Comparison of ENCODE assay signal across 7 cellular contexts in the genomic region with DNA sequence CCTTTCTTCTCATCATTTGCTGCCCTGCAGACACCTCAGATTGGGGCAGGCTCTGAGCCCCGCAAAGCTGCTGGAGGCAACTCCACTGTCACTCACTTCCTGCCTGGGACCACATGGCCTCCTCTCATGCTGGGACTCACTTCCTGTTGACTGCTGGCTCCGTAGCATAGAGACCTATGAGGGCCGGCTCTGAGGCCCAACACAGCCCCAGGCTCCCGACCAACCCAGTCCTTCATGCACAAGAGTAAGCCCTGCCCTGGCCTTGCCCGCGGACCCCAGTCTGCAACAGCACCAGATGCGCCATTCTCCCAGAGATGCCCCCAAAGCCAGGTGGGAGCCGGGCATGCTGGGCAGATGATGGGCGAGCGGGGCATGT. TPM values are rescaled to one million over a fixed set of nuclear protein-coding genes. Genes with fewer than 3 reads are reported as not detected.
DNase-seq lines count a peak whose midpoint lies in the region; ATAC-seq and TF ChIP-seq lines count a peak whose summit lies in the region.

No MANE protein-coding gene starts in this region.

- H3K9me3 ChIP-seq in KOPT-K1 (ENCODE audit: insufficient read depth, low read length, poor library complexity, severe bottlenecking) (no peaks in the 10 kb centered on the region), upper lobe of left lung (no peaks in the 10 kb centered on the region)

- intact Hi-C loops in left colon (cut with DNase I, micrococcal nuclease), result no loop called here

- H3K27ac ChIP-seq in KOPT-K1 (ENCODE audit: low read depth, low read length, poor library complexity, severe bottlenecking) (peak overlapping the region; percentile 91), upper lobe of left lung (peak overlapping the region; percentile 33 to 68 (median 50))

- DNase-seq in activated T-cell treated with anti-CD3 and anti-CD28 coated beads for 4 hours (peak; percentile 42), left colon (peak in 1 of 2 donors; percentile 45), upper lobe of left lung (peak in 1 of 2 donors; percentile 60), H4 (ENCODE audit: low spot score) (no peak)

- TF ChIP-seq EP300 in upper lobe of left lung (IDR thresholded peaks at IDR 0.05), result no peak

- H3K4me1 ChIP-seq in upper lobe of left lung, result peaks cover 20 to 25% (median 21%) of the 10 kb centered on the region in 4 donors

- peak; percentile 68 for ATAC-seq in GM19438 (IDR thresholded peaks at IDR 0.05; ENCODE audit: low read depth, unreplicated experiment)
- ATAC-seq in left colon, result peak; percentile 56
- ATAC-seq in upper lobe of left lung (ENCODE audit: low FRiP score in 2 of 2), result peak; percentile 47 to 69
- ATAC-seq in HG02884 (IDR thresholded peaks at IDR 0.05; ENCODE audit: unreplicated experiment), result no peak

- no peak overlapping the region for H3K4me3 ChIP-seq in upper lobe of left lung

- TF ChIP-seq POLR2A in upper lobe of left lung (IDR thresholded peaks at IDR 0.05), result no peak

- H3K36me3 ChIP-seq in KOPT-K1 (ENCODE audit: insufficient read depth, low read length) (peaks cover 22% of the 10 kb centered on the region), upper lobe of left lung (peaks cover 0 to 17% (median 9%) of the 10 kb centered on the region in 4 donors)

- 57% methylated on average over 10 of the region's 10 CpGs; no CpG with 5 or more reads in 1 of the 2 donors for WGBS in upper lobe of left lung, 2 donors

- no peaks in the 10 kb centered on the region for H3K27me3 ChIP-seq in upper lobe of left lung

- TF ChIP-seq CTCF in upper lobe of left lung (IDR thresholded peaks at IDR 0.05), result no peak

RNA-seq across cellular contexts. Expression of a gene that starts 55.7 kb away (rescaled TPM):
- 10 to 100 TPM; 27.3 to 27.8 TPM for total RNA-seq in left colon
- total RNA-seq in upper lobe of left lung, result 10 to 100 TPM in 5 of 6 donors, 1 to 10 TPM in 1; 7.8 to 49.2 (median 30.4) TPM
- total RNA-seq in H4 (2014; rRNA removed; shearing (Covaris generic)), result 1.5 and 2.4 TPM in 2 replicates
